In genomic region chr12:75525263-75525662, GRCh38 we compare ENCODE assay signal across 21 cellular contexts. TPM values are rescaled to one million over a fixed set of nuclear protein-coding genes. Genes with fewer than 3 reads are reported as not detected.
DNase-seq lines count a peak whose midpoint lies in the region; ATAC-seq and TF ChIP-seq lines count a peak whose summit lies in the region.
"Had no signal": no experiment of that assay in that cellular context is flagged by ENCODE, and none has a peak within 500 bp of the region (broad histone marks: within the 10 kb centered on the region; RNA-seq: fewer than 3 reads in every experiment).

No MANE protein-coding gene starts in this region.

- H3K79me2 ChIP-seq in HCT116 (ENCODE audit: insufficient read depth, low read length), result no peaks in the 10 kb centered on the region

- H3K9ac ChIP-seq in HCT116 (ENCODE audit: low read length), result no peak overlapping the region; the same call in 1 of the 2 replicates

- H3K27me3 ChIP-seq in A673 (replicated peaks; ENCODE audit: insufficient read depth, low read depth, low read length, poor library complexity) (no peaks in the 10 kb centered on the region), HCT116 (ENCODE audit: insufficient read depth, low read length) (no peaks in the 10 kb centered on the region), uterus (no peaks in the 10 kb centered on the region)
- H3K27me3 ChIP-seq: colonic mucosa, esophagus muscularis mucosa, sigmoid colon had no signal

- peaks cover 9 to 15% (median 12%) of the 10 kb centered on the region in 5 experiments for H3K9me3 Mint-ChIP-seq in brain
- no peaks in the 10 kb centered on the region for H3K9me3 Mint-ChIP-seq in activated CD4-positive, alpha-beta memory T cell treated with anti-CD3 and anti-CD28 coated beads, Interleukin-2, amount 10 ng/mL, durations not matched to agents 7 days and 5 days
- H3K9me3 Mint-ChIP-seq: stimulated activated memory B cell treated with anti-CD40 and anti-IgM and Interleukin-4, amounts not matched to agents 10 μg/mL and 1 μg/mL and 100 μg/mL, for 72 hours had no signal

- peak; percentile 36; the same call in 1 of the 2 replicates for TF ChIP-seq CTCF in A673 (conservative IDR thresholded peaks at IDR 0.05; ENCODE audit: low read depth, low read length)
- peak in 2 of 3 experiments; percentile 9 to 28; a peak in 1 of 6 replicates for TF ChIP-seq CTCF in HCT116 (IDR thresholded peaks at IDR 0.05 in 2 of 3, conservative IDR thresholded peaks at IDR 0.05 in 1 of 3; ENCODE audit: borderline replicate concordance in 1 of 3, insufficient read depth in 1 of 3, low read depth in 2 of 3, low read length in 2 of 3)
- TF ChIP-seq CTCF in brain (conservative IDR thresholded peaks at IDR 0.05), result peak; percentile 41 to 53
- TF ChIP-seq CTCF in uterus (IDR thresholded peaks at IDR 0.05), result no peak

- intact Hi-C loops in A673 (cut with micrococcal nuclease; ENCODE audit: unreplicated experiment), result loop anchor here (5.0 to 10.0 kb wide), 2 partner anchors 820 to 932 kb away; partner anchors contain the start of gene BBS10
- intact Hi-C loops in HCT116 (cut with micrococcal nuclease), result loop anchor here (5.0 kb wide), 4 partner anchors 97 to 1267 kb away; partner anchors contain the start of gene BBS10
- intact Hi-C loops in uterus (cut with DNase I; ENCODE audit: low total_unique reads), result no loop called here

- TF ChIP-seq RAD21 in HCT116 (IDR thresholded peaks at IDR 0.05; ENCODE audit: low read depth), result peak; percentile 25; the same call in 1 of the 2 replicates

- H3K9me2 ChIP-seq in HCT116 (ENCODE audit: insufficient read depth), result no peaks in the 10 kb centered on the region

- H3K27me3 Mint-ChIP-seq in brain, result peaks cover 20% of the 10 kb centered on the region
- H3K27me3 Mint-ChIP-seq in activated CD4-positive, alpha-beta memory T cell treated with anti-CD3 and anti-CD28 coated beads, Interleukin-2, amount 10 ng/mL, durations not matched to agents 7 days and 5 days, result peaks cover 36% of the 10 kb centered on the region

- DNase-seq in A673 (ENCODE audit: low spot score) (no peak), HCT116 (ENCODE audit: low read depth, low spot score) (no peak), iris pigment epithelial cell (ENCODE audit: low read depth) (peak; percentile 22), NCI-H2029 treated with DMSO at 0.1 percent for 48 hours (lab: John Stamatoyannopoulos, UW) (no peak), uterus (no peak)
- no peak for DNase-seq in activated CD4-positive, alpha-beta T cell treated with anti-CD3 and anti-CD28 coated beads for 1 hour
- no peak for DNase-seq in activated CD4-positive, alpha-beta memory T cell treated with anti-CD3 and anti-CD28 coated beads, Interleukin-2, amount 10 ng/mL, durations not matched to agents 7 days and 5 days
- DNase-seq: activated CD4-positive, CD25-positive, alpha-beta regulatory T cell; activated naive CD8-positive, alpha-beta T cell treated with anti-CD3 and anti-CD28 coated beads for 36 hours; colonic mucosa; DND-41; left ventricle myocardium inferior; NCI-H146; NCI-H510A treated with DMSO at 0.1 percent for 48 hours; OCI-M1; sigmoid colon had no signal

- no peaks in the 10 kb centered on the region for H3K36me3 Mint-ChIP-seq in brain
- H3K36me3 Mint-ChIP-seq in activated CD4-positive, alpha-beta memory T cell treated with anti-CD3 and anti-CD28 coated beads, Interleukin-2, amount 10 ng/mL, durations not matched to agents 7 days and 5 days (ENCODE audit: low read depth), result no peaks in the 10 kb centered on the region
- H3K36me3 Mint-ChIP-seq: stimulated activated memory B cell treated with anti-CD40 and anti-IgM and Interleukin-4, amounts not matched to agents 10 μg/mL and 1 μg/mL and 100 μg/mL, for 72 hours had no signal

- BruUV-seq in A673 (replicated peaks; lab: Mats Ljungman, UMichigan), result no TSS peak
- no TSS peak for BruUV-seq in HCT116 (replicated peaks; lab: Mats Ljungman, UMichigan)

- RAD21 ChIA-PET in HCT116 (lab: Charles Lee; ENCODE audit: low non-redundant PET in 1 of 2, low total read pairs in 2 of 2, uncharacterized antibody in 2 of 2, unreplicated experiment in 2 of 2), result interaction anchor here in 1 of 2 experiments (0.5 kb wide), 1 partner anchor 499 kb away, joined by 3 read pairs; no protein-coding TSS in a partner anchor

- H3K27ac ChIP-seq in A673 (ENCODE audit: low read depth, low read length, poor library complexity, severe bottlenecking) (no peak overlapping the region), HCT116 (ENCODE audit: low read depth, low read length) (no peak overlapping the region; the same call in 1 of the 2 replicates), uterus (no peak overlapping the region)
- H3K27ac ChIP-seq: colonic mucosa, esophagus muscularis mucosa, HL-60, left ventricle myocardium inferior, sigmoid colon had no signal

- H3K4me1 ChIP-seq in A673 (ENCODE audit: insufficient read depth, low read length, poor library complexity, severe bottlenecking), result no peaks in the 10 kb centered on the region
- peaks cover 17 to 35% of the 10 kb centered on the region in 2 experiments for H3K4me1 ChIP-seq in HCT116 (ENCODE audit: control insufficient read depth in 1 of 2, insufficient read depth in 2 of 2, low read length in 2 of 2)
- H3K4me1 ChIP-seq in uterus, result no peaks in the 10 kb centered on the region
- H3K4me1 ChIP-seq: colonic mucosa, sigmoid colon had no signal

- no peak overlapping the region for H3K27ac Mint-ChIP-seq in brain
- H3K27ac Mint-ChIP-seq in activated CD4-positive, alpha-beta memory T cell treated with anti-CD3 and anti-CD28 coated beads, Interleukin-2, amount 10 ng/mL, durations not matched to agents 7 days and 5 days, result no peak overlapping the region
- H3K27ac Mint-ChIP-seq: activated naive CD8-positive, alpha-beta T cell treated with anti-CD3 and anti-CD28 coated beads for 36 hours; B cell; stimulated activated memory B cell treated with anti-CD40 and anti-IgM and Interleukin-4, amounts not matched to agents 10 μg/mL and 1 μg/mL and 100 μg/mL, for 72 hours had no signal

- ATAC-seq in HCT116, result no peak
- ATAC-seq: stimulated activated memory B cell treated with anti-CD40 and anti-IgM and Interleukin-4, amounts not matched to agents 10 μg/mL and 1 μg/mL and 100 μg/mL, for 72 hours had no signal

- no peak for TF ChIP-seq POLR2A in HCT116 (IDR thresholded peaks at IDR 0.05; ENCODE audit: borderline replicate concordance, extremely low read depth, insufficient read depth, insufficient read length)
- TF ChIP-seq POLR2A in uterus (IDR thresholded peaks at IDR 0.05), result no peak

- H3K9me3 ChIP-seq in A673 (ENCODE audit: low read depth, low read length, poor library complexity, severe bottlenecking) (no peaks in the 10 kb centered on the region), HCT116 (ENCODE audit: control insufficient read depth in 1 of 2, insufficient read depth in 1 of 2, low read depth in 1 of 2, low read length in 2 of 2) (no peaks in the 10 kb centered on the region), uterus (no peaks in the 10 kb centered on the region)
- H3K9me3 ChIP-seq: colonic mucosa, esophagus muscularis mucosa, sigmoid colon had no signal

- H3K4me3 ChIP-seq in A673 (ENCODE audit: low read depth, low read length, poor library complexity, severe bottlenecking) (no peak overlapping the region), HCT116 (replicated peaks in 1 of 2; ENCODE audit: low read depth in 1 of 2, low read length in 2 of 2) (no peak overlapping the region), uterus (no peak overlapping the region)
- H3K4me3 ChIP-seq: colonic mucosa, esophagus muscularis mucosa, left ventricle myocardium inferior, sigmoid colon had no signal

- H2AFZ ChIP-seq in HCT116 (ENCODE audit: low read depth, low read length, poor library complexity, severe bottlenecking), result no peak overlapping the region

- H3K4me3 Mint-ChIP-seq in brain, result no peak overlapping the region
- H3K4me3 Mint-ChIP-seq in activated CD4-positive, alpha-beta memory T cell treated with anti-CD3 and anti-CD28 coated beads, Interleukin-2, amount 10 ng/mL, durations not matched to agents 7 days and 5 days, result no peak overlapping the region
- H3K4me3 Mint-ChIP-seq: activated naive CD8-positive, alpha-beta T cell treated with anti-CD3 and anti-CD28 coated beads for 36 hours; B cell; stimulated activated memory B cell treated with anti-CD40 and anti-IgM and Interleukin-4, amounts not matched to agents 10 μg/mL and 1 μg/mL and 100 μg/mL, for 72 hours had no signal

- CTCF ChIA-PET in A673 (lab: Charles Lee), result interaction anchor here (0.6 to 0.8 kb wide), 2 partner anchors 508 to 512 kb away, joined by 3 to 4 read pairs; no protein-coding TSS in a partner anchor
- CTCF ChIA-PET in HCT116 (lab: Charles Lee), result interaction anchor here (0.8 kb wide), 2 partner anchors 188 to 821 kb away, joined by 3 read pairs; no protein-coding TSS in a partner anchor
- CTCF ChIA-PET in activated CD4-positive, alpha-beta memory T cell treated with anti-CD3 and anti-CD28 coated beads, Interleukin-2, amount 10 ng/mL, durations not matched to agents 7 days and 5 days (lab: Charles Lee), result interaction anchor here (0.6 to 4.3 kb wide), 5 partner anchors 29 to 518 kb away, joined by 3 to 35 read pairs (median 3); partner anchors contain the start of gene PHLDA1

- H3K36me3 ChIP-seq in A673 (ENCODE audit: insufficient read depth, low read length, poor library complexity, severe bottlenecking) (no peaks in the 10 kb centered on the region), HCT116 (ENCODE audit: control insufficient read depth in 1 of 2, insufficient read depth in 2 of 2, low read length in 2 of 2) (no peaks in the 10 kb centered on the region), uterus (no peaks in the 10 kb centered on the region)
- H3K36me3 ChIP-seq: colonic mucosa, esophagus muscularis mucosa, left ventricle myocardium inferior, sigmoid colon had no signal

- POLR2A ChIA-PET in A673 (lab: Charles Lee; ENCODE audit: low non-redundant PET), result no interaction called here
- POLR2A ChIA-PET in HCT116 (lab: Charles Lee), result interaction anchor here (1.1 kb wide), 1 partner anchor 114 kb away, joined by 3 read pairs; no protein-coding TSS in a partner anchor
- POLR2A ChIA-PET in activated CD4-positive, alpha-beta memory T cell treated with anti-CD3 and anti-CD28 coated beads, Interleukin-2, amount 10 ng/mL, durations not matched to agents 7 days and 5 days (lab: Charles Lee), result interaction anchor here (3.9 kb wide), 1 partner anchor 507 kb away, joined by 24 read pairs; the partner anchor contains the start of gene PHLDA1

- no peak overlapping the region for H3K4me2 ChIP-seq in HCT116 (ENCODE audit: low read length)

- H3K4me1 Mint-ChIP-seq in brain, result peaks cover 25% of the 10 kb centered on the region
- H3K4me1 Mint-ChIP-seq in activated CD4-positive, alpha-beta memory T cell treated with anti-CD3 and anti-CD28 coated beads, Interleukin-2, amount 10 ng/mL, durations not matched to agents 7 days and 5 days, result peaks cover 8% of the 10 kb centered on the region

- H4K20me1 ChIP-seq in HCT116 (ENCODE audit: insufficient read depth), result no peaks in the 10 kb centered on the region

RNA-seq across cellular contexts. Expression of gene KRR1, which starts 13.9 kb away (rescaled TPM):
- total RNA-seq in A673 (2021) (75.3 and 85.9 TPM in 2 replicates), HCT116 (2021; ENCODE audit: unreplicated experiment) (192 TPM), uterus (10 to 100 TPM; 18.8 to 86.6 (median 73.9) TPM)
- 64.7 and 79.9 TPM in 2 replicates for polyA plus RNA-seq in HCT116 (2012)
- 7.8 TPM for polyA plus RNA-seq in brain (ENCODE audit: insufficient read depth, low read depth, low replicate concordance)
- total RNA-seq in activated CD4-positive, alpha-beta memory T cell treated with anti-CD3 and anti-CD28 coated beads, Interleukin-2, amount 10 ng/mL, durations not matched to agents 7 days and 5 days, result 10 to 100 TPM; 61.8 to 67.2 TPM

RNA-seq across cellular contexts. Expression of gene GLIPR1, which starts 44.7 kb away (rescaled TPM):
- total RNA-seq in A673 (2021), result 11.3 and 19.7 TPM in 2 replicates
- 0.39 TPM for total RNA-seq in HCT116 (2021; ENCODE audit: unreplicated experiment)
- 0.88 and 0.92 TPM in 2 replicates for polyA plus RNA-seq in HCT116 (2012)
- polyA plus RNA-seq in brain (ENCODE audit: insufficient read depth, low read depth, low replicate concordance), result 2.2 TPM
- 10 to 100 TPM; 52.3 to 54.7 TPM for total RNA-seq in activated CD4-positive, alpha-beta memory T cell treated with anti-CD3 and anti-CD28 coated beads, Interleukin-2, amount 10 ng/mL, durations not matched to agents 7 days and 5 days
- 10 to 100 TPM; 43.8 to 74.3 (median 49.6) TPM for total RNA-seq in uterus

Comparison
In these comparisons a context has a peak if more than half of its experiments do, and no peak if none do; other contexts are left out.
1. CTCF ChIP-seq: peak in A673 (single experiment), HCT116 (2 of 3) and brain (2 of 2); none in uterus (0 of 4).